Comparison of ENCODE assay signal across 9 cellular contexts in genomic region chr12:77847060-77847541, GRCh38. TPM values are rescaled to one million over a fixed set of nuclear protein-coding genes. Genes with fewer than 3 reads are reported as not detected.
DNase-seq lines count a peak whose midpoint lies in the region; ATAC-seq and TF ChIP-seq lines count a peak whose summit lies in the region.
"Had no signal": no experiment of that assay in that cellular context is flagged by ENCODE, and none has a peak within 500 bp of the region (broad histone marks: within the 10 kb centered on the region; RNA-seq: fewer than 3 reads in every experiment).

No MANE protein-coding gene starts in this region.

- H3K27me3 ChIP-seq in mammary epithelial cell (ENCODE audit: insufficient read depth, low read length), result no peaks in the 10 kb centered on the region
- H3K27me3 ChIP-seq: neutrophil had no signal

- H4K20me1 ChIP-seq in mammary epithelial cell (ENCODE audit: insufficient read depth, low read length), result no peaks in the 10 kb centered on the region

- intact Hi-C loops in mammary epithelial cell (cut with micrococcal nuclease) (loop anchor here (5.0 kb wide), 1 partner anchor 120 kb away; no protein-coding TSS in a partner anchor), lower leg skin (cut with DNase I; ENCODE audit: low total_unique reads) (no loop called here)

- H3K4me3 ChIP-seq in mammary epithelial cell (replicated peaks in 1 of 3; ENCODE audit: insufficient read depth in 1 of 3, low read depth in 2 of 3, low read length in 3 of 3) (peak overlapping the region in 1 of 3 experiments; percentile 0), lower leg skin (ENCODE audit: low read depth, poor library complexity, severe bottlenecking) (no peak overlapping the region)

- dilution Hi-C loops in mammary epithelial cell (cut with HindIII; ENCODE audit: low sequenced_read_pairs), result no loop called here

- ATAC-seq in HG03342 (IDR thresholded peaks at IDR 0.05; ENCODE audit: unreplicated experiment), result peak; percentile 99

- CTCF ChIA-PET in mammary epithelial cell (lab: Charles Lee; ENCODE audit: low non-redundant PET), result interaction anchor here (0.6 kb wide), 1 partner anchor 1200 kb away, joined by 3 read pairs; no protein-coding TSS in a partner anchor

- no peak for TF ChIP-seq CTCF in mammary epithelial cell (conservative IDR thresholded peaks at IDR 0.05 in 1 of 2, IDR thresholded peaks at IDR 0.05 in 1 of 2; ENCODE audit: extremely low read depth in 1 of 2, insufficient read depth in 1 of 2, low read depth in 1 of 2, low read length in 2 of 2)
- TF ChIP-seq CTCF in lower leg skin (IDR thresholded peaks at IDR 0.05), result no peak

- BruUV-seq in mammary epithelial cell (replicated peaks; lab: Mats Ljungman, UMichigan), result no TSS peak

- H3K79me2 ChIP-seq in mammary epithelial cell (ENCODE audit: insufficient read depth, low read length), result no peaks in the 10 kb centered on the region

- H2AFZ ChIP-seq in mammary epithelial cell (ENCODE audit: low read depth, low read length), result peak overlapping the region; percentile 31

- peak overlapping the region; percentile 71 for H3K4me2 ChIP-seq in mammary epithelial cell (ENCODE audit: insufficient read depth, low read depth, low read length)

- H3K4me1 ChIP-seq in mammary epithelial cell (ENCODE audit: insufficient read depth, low read length), result peaks cover 31% of the 10 kb centered on the region

- no peaks in the 10 kb centered on the region for H3K9me3 ChIP-seq in mammary epithelial cell (replicated peaks; ENCODE audit: insufficient read depth, low read length)
- H3K9me3 ChIP-seq: neutrophil had no signal

- in situ Hi-C loops in mammary epithelial cell (cut with MboI; ENCODE audit: low sequenced_read_pairs in 2 of 2), result no loop called here

- H3K36me3 ChIP-seq in mammary epithelial cell (ENCODE audit: insufficient read depth, low read length), result no peaks in the 10 kb centered on the region
- H3K36me3 ChIP-seq: neutrophil had no signal

- peak overlapping the region; percentile 65 for H3K27ac ChIP-seq in mammary epithelial cell (ENCODE audit: insufficient read depth, low read depth, low read length)
- H3K27ac ChIP-seq: neutrophil had no signal

- TF ChIP-seq POLR2A in lower leg skin (IDR thresholded peaks at IDR 0.05), result no peak

- WGBS in mammary epithelial cell (ENCODE audit: low coverage, missing lambda C conversion rate), result 0% methylated on average over 2 of the region's 2 CpGs
- 53 to 55% methylated on average over 2 of the region's 2 CpGs for WGBS in lower leg skin, 2 donors

- DNase-seq in SKM-1 treated with dmso at 0.1 percent for 144 hours (lab: John Stamatoyannopoulos, UW; ENCODE audit: unreplicated experiment) (peak; percentile 34), SKM-1 (lab: John Stamatoyannopoulos, UW; ENCODE audit: unreplicated experiment) (no peak), mammary epithelial cell (peak; percentile 67), NCI-H2196 treated with DMSO at 0.1 percent for 48 hours (lab: John Stamatoyannopoulos, UW; ENCODE audit: unreplicated experiment) (no peak), NCI-H1694 (lab: John Stamatoyannopoulos, UW) (no peak), lower leg skin (ENCODE audit: low spot score in 2 of 2) (no peak), islet precursor cell (no peak)

- H3K9ac ChIP-seq in mammary epithelial cell (ENCODE audit: insufficient read depth, low read length), result no peak overlapping the region

RNA-seq across cellular contexts. Expression of gene NAV3, which starts 16.4 kb away (rescaled TPM):
- total RNA-seq in mammary epithelial cell (10 to 100 TPM in 1 of 2 donors, 1 to 10 TPM in 1; 2.8 to 25.0 TPM), lower leg skin (10 to 100 TPM in 3 of 4 donors, 1 to 10 TPM in 1; 8.0 to 22.5 (median 12.7) TPM)
- polyA plus RNA-seq in mammary epithelial cell, result 11.2 TPM
- polyA minus RNA-seq in mammary epithelial cell, result 115 TPM

Comparison
In these comparisons a context has a peak if more than half of its experiments do, and no peak if none do; other contexts are left out.
1. DNase-seq: peak in SKM-1 treated with dmso at 0.1 percent for 144 hours (single experiment) and mammary epithelial cell (single experiment); none in SKM-1 (single experiment), NCI-H2196 treated with DMSO at 0.1 percent for 48 hours (single experiment), NCI-H1694 (single experiment), lower leg skin (0 of 2) and islet precursor cell (single experiment).